24 cellular contexts compared by ENCODE assay signal in the genomic region with DNA sequence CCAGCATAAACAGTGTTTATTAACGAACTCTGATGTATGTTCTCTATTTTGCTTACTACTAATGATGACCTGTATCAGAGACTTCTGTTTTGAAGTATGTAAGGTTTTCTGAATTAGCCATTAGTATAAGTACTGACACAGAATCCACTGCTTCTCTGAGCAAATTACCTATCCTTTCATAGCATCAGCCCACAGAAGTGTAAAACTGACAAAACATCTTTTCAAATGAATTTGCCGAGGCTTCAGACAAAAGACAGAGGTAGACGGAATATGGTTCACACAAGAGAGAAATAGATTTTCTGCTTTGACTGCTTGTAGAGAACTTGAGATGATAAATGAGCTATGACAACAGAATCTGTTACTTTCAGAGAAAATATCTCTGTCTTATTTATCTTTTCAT.
"Had no signal": no experiment of that assay in that cellular context is flagged by ENCODE, and none has a peak within 500 bp of the region (broad histone marks: within the 10 kb centered on the region; RNA-seq: fewer than 3 reads in every experiment).

No MANE protein-coding gene starts in this region.

- H3K27ac ChIP-seq: stomach, suprapubic skin, testis, thoracic aorta, thyroid gland, tibial artery, tibial nerve, transverse colon, upper lobe of left lung, upper lobe of right lung, uterus, vagina had no signal

- H3K4me3 ChIP-seq: stomach, suprapubic skin, testis, thoracic aorta, thyroid gland, tibial artery, tibial nerve, transverse colon, upper lobe of left lung, upper lobe of right lung, uterus, vagina had no signal

- H3K27me3 ChIP-seq: stomach, suprapubic skin, testis, thyroid gland, tibial artery, tibial nerve, transverse colon, upper lobe of left lung, upper lobe of right lung, uterus, vagina had no signal

- H3K9me3 ChIP-seq: stomach, suprapubic skin, testis, thoracic aorta, thyroid gland, tibial artery, tibial nerve, transverse colon, upper lobe of left lung, upper lobe of right lung, uterus, vagina had no signal

- DNase-seq: stimulated activated CD4-positive, alpha-beta T cell treated with anti-CD3 and anti-CD28 coated beads, Interleukin-2, amount 100 ng/mL, for 48 hours; stimulated activated CD4-positive, alpha-beta T cell treated with anti-CD3 and anti-CD28 coated beads, Interleukin-4, amount 100 ng/mL, for 1 hour; stimulated activated CD4-positive, alpha-beta T cell treated with anti-CD3 and anti-CD28 coated beads, Interleukin-4, amount 100 ng/mL, for 24 hours; stimulated activated CD4-positive, alpha-beta T cell treated with anti-CD3 and anti-CD28 coated beads, Interleukin-4, amount 100 ng/mL, for 4 hours; stimulated activated CD8-positive, alpha-beta memory T cell treated with anti-CD3 and anti-CD28 coated beads, Interleukin-4, amount 100 ng/mL, for 48 hours; stimulated activated naive B cell treated with anti-CD40 and anti-IgM and Interleukin-4, amounts not matched to agents 10 μg/mL and 1 μg/mL and 100 μg/mL, for 72 hours; stimulated activated naive CD4-positive, alpha-beta T cell; stimulated activated naive CD4-positive, alpha-beta T cell treated with Interleukin-2 at 50 U/mL for 16 hours; stimulated activated naive CD8-positive, alpha-beta T cell treated with anti-CD3 and anti-CD28 coated beads, Interleukin-15, amount 100 ng/mL, for 72 hours; stimulated activated naive CD8-positive, alpha-beta T cell treated with anti-CD3 and anti-CD28 coated beads, Interleukin-15, Interleukin-2, amounts not matched to agents 100 U/mL and 50 U/mL, for 24 hours; stomach; substantia nigra; testis; thyroid gland; tibial artery; transverse colon; trophoblast cell; upper lobe of left lung; upper lobe of right lung; uterus had no signal

- H3K36me3 ChIP-seq: stomach, suprapubic skin, thoracic aorta, thyroid gland, tibial artery, tibial nerve, transverse colon, upper lobe of left lung, upper lobe of right lung, uterus, vagina had no signal
